Comparison of ENCODE assay signal across 1 cellular context in genomic region chr6:5513393-5513792, GRCh38.
A peak's percentile ranks its signal among the peaks of the same experiment; 100 is the strongest.
TF ChIP-seq lines count a peak whose summit lies in the region.

No MANE protein-coding gene starts in this region.

TF ChIP-seq in K562, 482 proteins besides CTCF, POLR2A, EP300 and RAD21 (continued from another document):
- TF ChIP-seq CHD7 (IDR thresholded peaks at IDR 0.05; ENCODE audit: low read depth, low read length): no peak
- TF ChIP-seq LEF1 (IDR thresholded peaks at IDR 0.05): no peak
- no peak for TF ChIP-seq ATF1 (CRISPR knock-in tag; IDR thresholded peaks at IDR 0.05)
- peak; percentile 57 for TF ChIP-seq ATF1 (tag; IDR thresholded peaks at IDR 0.05)
- TF ChIP-seq PRPF4 (IDR thresholded peaks at IDR 0.05; ENCODE audit: insufficient read depth, low read depth, low read length, poor library complexity, severe bottlenecking): no peak
- TF ChIP-seq HMBOX1 (IDR thresholded peaks at IDR 0.05): 0 out of 2 replicates have a peak, but pooled peaks have one; percentile 17
- TF ChIP-seq ATF7 (IDR thresholded peaks at IDR 0.05): peak; percentile 85
- TF ChIP-seq KDM4B (IDR thresholded peaks at IDR 0.05; ENCODE audit: borderline replicate concordance in 2 of 2, low read depth in 1 of 2): no peak
- peak; percentile 39 for TF ChIP-seq RFX1 (IDR thresholded peaks at IDR 0.05)
- peak; percentile 59 for TF ChIP-seq ARID1B (IDR thresholded peaks at IDR 0.05)
- TF ChIP-seq CBFA2T3 (IDR thresholded peaks at IDR 0.05): peak; percentile 51
- 0 out of 2 replicates have a peak, but pooled peaks have one; percentile 28 for TF ChIP-seq TEAD4 (IDR thresholded peaks at IDR 0.05; ENCODE audit: low read length)
- TF ChIP-seq TEAD4 (CRISPR knock-in tag; IDR thresholded peaks at IDR 0.05; ENCODE audit: borderline replicate concordance): no peak
- peak; percentile 74 for TF ChIP-seq CREM (IDR thresholded peaks at IDR 0.05; ENCODE audit: low read depth)
- TF ChIP-seq PRDM10 (IDR thresholded peaks at IDR 0.05; ENCODE audit: partially characterized antibody): peak; percentile 97
- peak; percentile 38; the same call in 1 of the 2 replicates for TF ChIP-seq TAL1 (IDR thresholded peaks at IDR 0.05)
- TF ChIP-seq NONO (IDR thresholded peaks at IDR 0.05; ENCODE audit: low read depth in 2 of 2, low read length in 1 of 2): 0 out of 4 replicates have a peak, but pooled peaks of 1 of the 2 experiments have one; percentile 58
- no peak for TF ChIP-seq HSF4 (CRISPR knock-in tag; IDR thresholded peaks at IDR 0.05; ENCODE audit: borderline replicate concordance)
- no peak for TF ChIP-seq ZNF263 (CRISPR knock-in tag; IDR thresholded peaks at IDR 0.05; ENCODE audit: borderline replicate concordance)
- no peak for TF ChIP-seq SMAD3 (CRISPR knock-in tag; conservative IDR thresholded peaks at IDR 0.05)
- no peak for TF ChIP-seq GABPB1 (CRISPR knock-in tag; IDR thresholded peaks at IDR 0.05)
- TF ChIP-seq SRF (CRISPR knock-in tag; IDR thresholded peaks at IDR 0.05): peak in 1 of 2 experiments; percentile 72; a peak in 1 of 4 replicates
